1 cellular context compared by ENCODE assay signal in genomic region chr4:42425146-42426065, GRCh38.
TF ChIP-seq lines count a peak whose summit lies in the region.

No MANE protein-coding gene starts in this region.

TF ChIP-seq in WTC11, 78 proteins besides CTCF, POLR2A, EP300 and RAD21 (continued from another document):
- TF ChIP-seq USF2 (CRISPR knock-in tag; IDR thresholded peaks at IDR 0.05) (no peak), TEAD1 (CRISPR knock-in tag; IDR thresholded peaks at IDR 0.05) (no peak), ETV6 (CRISPR knock-in tag; IDR thresholded peaks at IDR 0.05) (no peak)
